8 cellular contexts compared by ENCODE assay signal in the genomic region with DNA sequence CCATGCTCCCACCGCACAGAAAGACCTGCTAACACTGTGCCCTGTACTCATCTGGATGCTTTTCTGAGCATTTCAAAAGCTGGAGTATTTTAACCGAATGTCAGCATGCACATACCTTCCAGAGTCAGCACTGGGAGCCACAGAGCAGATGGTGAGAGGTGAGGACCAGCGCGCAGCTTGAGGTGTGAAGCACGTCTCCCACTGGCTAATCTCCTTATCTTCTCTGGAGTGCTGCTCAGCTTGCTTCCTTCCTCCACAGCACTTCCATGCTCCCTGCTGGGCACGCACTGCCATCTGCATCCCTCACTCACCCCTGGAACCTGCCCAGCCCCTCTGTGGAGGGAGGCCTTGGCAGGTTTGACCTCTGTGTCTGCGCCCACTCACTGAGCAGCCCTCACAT. TPM values are rescaled to one million over a fixed set of nuclear protein-coding genes. Genes with fewer than 3 reads are reported as not detected.
DNase-seq lines count a peak whose midpoint lies in the region; ATAC-seq, FAIRE-seq and TF ChIP-seq lines count a peak whose summit lies in the region.

A gene (minus strand): TSS at position 186 of the 400 bp plus-strand sequence. CDS start 6,716 bp downstream, outside the sequence.

- no peak for DNase-seq in activated naive CD4-positive, alpha-beta T cell treated with anti-CD3 and anti-CD28 coated beads for 36 hours
- DNase-seq in activated naive CD4-positive, alpha-beta T cell treated with Interleukin-2 at 50 U/mL for 16 hours: no peak
- DNase-seq in astrocyte (ENCODE audit: low read depth) (no peak), upper lobe of right lung (no peak), GM12891 (ENCODE audit: insufficient read length, low spot score) (no peak), brain microvascular endothelial cell (no peak), HK-2 (ENCODE audit: unreplicated experiment) (no peak)

- no peak for TF ChIP-seq RAD21 in liver (IDR thresholded peaks at IDR 0.05)

- in situ Hi-C loops in brain microvascular endothelial cell (cut with HindIII; ENCODE audit: low pct_ligation_motif_present, low sequenced_read_pairs): no loop called here

- H3K4me2 ChIP-seq in astrocyte (ENCODE audit: low read length): no peak within 1 kb of the TSS

- no peak within 1 kb of the TSS for H3K4me3 Mint-ChIP-seq in activated naive CD4-positive, alpha-beta T cell treated with anti-CD3 and anti-CD28 coated beads for 36 hours
- H3K4me3 Mint-ChIP-seq in astrocyte (ENCODE audit: unreplicated experiment): no peak within 1 kb of the TSS

- H3K27me3 Mint-ChIP-seq in activated naive CD4-positive, alpha-beta T cell treated with anti-CD3 and anti-CD28 coated beads for 36 hours (ENCODE audit: low read depth): no peaks in the 10 kb centered on the region
- peaks cover 7% of the 10 kb centered on the region for H3K27me3 Mint-ChIP-seq in astrocyte (ENCODE audit: low read depth, unreplicated experiment)

- TF ChIP-seq POLR2A in GM12891 (IDR thresholded peaks at IDR 0.05; ENCODE audit: low read depth, low read length): no peak

- no peaks in the 10 kb centered on the region for H3K27me3 ChIP-seq in astrocyte (ENCODE audit: insufficient read depth, low read length)
- H3K27me3 ChIP-seq in liver (ENCODE audit: control insufficient read depth in 4 of 4, insufficient read depth in 4 of 4, low read length in 3 of 4): no peaks in the 10 kb centered on the region
- no peaks in the 10 kb centered on the region for H3K27me3 ChIP-seq in upper lobe of right lung
- no peaks in the 10 kb centered on the region for H3K27me3 ChIP-seq in brain microvascular endothelial cell (replicated peaks)

- H3K9me3 ChIP-seq in astrocyte (ENCODE audit: insufficient read depth, low read depth, low read length) (no peaks in the 10 kb centered on the region), liver (ENCODE audit: control insufficient read depth in 4 of 4, low read length in 3 of 4) (no peaks in the 10 kb centered on the region), upper lobe of right lung (no peaks in the 10 kb centered on the region)

- H3K36me3 ChIP-seq in astrocyte (ENCODE audit: insufficient read depth, low read length): no peaks in the 10 kb centered on the region
- peaks cover 0 to 9% (median 0%) of the 10 kb centered on the region in 4 donors for H3K36me3 ChIP-seq in liver (ENCODE audit: control insufficient read depth in 4 of 4, insufficient read depth in 3 of 4, low read depth in 1 of 4, low read length in 3 of 4)
- H3K36me3 ChIP-seq in upper lobe of right lung: peaks cover 3% of the 10 kb centered on the region
- no peaks in the 10 kb centered on the region for H3K36me3 ChIP-seq in brain microvascular endothelial cell (replicated peaks)

- H3K4me3 ChIP-seq in astrocyte (ENCODE audit: insufficient read depth, low read depth, low read length): no peak within 1 kb of the TSS
- H3K4me3 ChIP-seq in liver (ENCODE audit: low read depth in 1 of 3, low read length in 3 of 3): no peak within 1 kb of the TSS
- no peak within 1 kb of the TSS for H3K4me3 ChIP-seq in upper lobe of right lung
- no peak within 1 kb of the TSS for H3K4me3 ChIP-seq in brain microvascular endothelial cell (ENCODE audit: low read depth, low read length)

- H3K27ac Mint-ChIP-seq in activated naive CD4-positive, alpha-beta T cell treated with anti-CD3 and anti-CD28 coated beads for 36 hours: no peak within 1 kb of the TSS
- no peak within 1 kb of the TSS for H3K27ac Mint-ChIP-seq in astrocyte (ENCODE audit: unreplicated experiment)

- intact Hi-C loops in activated naive CD4-positive, alpha-beta T cell treated with anti-CD3 and anti-CD28 coated beads for 36 hours (cut with micrococcal nuclease): no loop called here
- intact Hi-C loops in upper lobe of right lung (cut with DNase I): no loop called here

- FAIRE-seq in astrocyte (lab: Jason Lieb, UNC): no peak
- FAIRE-seq in GM12891 (lab: Jason Lieb, UNC): no peak

- TF ChIP-seq CTCF in astrocyte (IDR thresholded peaks at IDR 0.05; ENCODE audit: insufficient read depth, low read depth, low read length) (no peak), liver (IDR thresholded peaks at IDR 0.05; ENCODE audit: low read depth, low read length, missing input control) (no peak), upper lobe of right lung (IDR thresholded peaks at IDR 0.05) (no peak), brain microvascular endothelial cell (IDR thresholded peaks at IDR 0.05; ENCODE audit: low read depth, low read length, missing control alignments) (no peak)

- WGBS in liver: 83% methylated on average over 7 of the region's 7 CpGs

- H3K9ac ChIP-seq in astrocyte (ENCODE audit: low read length) (no peak within 1 kb of the TSS), liver (ENCODE audit: low read depth in 1 of 2, low read length in 2 of 2) (no peak within 1 kb of the TSS)

- CTCF ChIA-PET in activated naive CD4-positive, alpha-beta T cell treated with anti-CD3 and anti-CD28 coated beads for 36 hours (lab: Charles Lee): interaction anchor here (0.6 to 2.1 kb wide), 2 partner anchors 17 to 156 kb away, joined by 3 to 7 read pairs; no protein-coding TSS in a partner anchor

- ATAC-seq in upper lobe of right lung: peak; percentile 47

- no peaks in the 10 kb centered on the region for H4K20me1 ChIP-seq in astrocyte (ENCODE audit: insufficient read depth, low read length)

- no peaks in the 10 kb centered on the region for H3K79me2 ChIP-seq in astrocyte (ENCODE audit: insufficient read depth, low read length)

- H2AFZ ChIP-seq in astrocyte (ENCODE audit: low read depth, low read length): no peak within 1 kb of the TSS

- no peaks in the 10 kb centered on the region for H3K4me1 Mint-ChIP-seq in activated naive CD4-positive, alpha-beta T cell treated with anti-CD3 and anti-CD28 coated beads for 36 hours (ENCODE audit: low read depth)
- H3K4me1 Mint-ChIP-seq in astrocyte (ENCODE audit: low read depth, unreplicated experiment): peaks cover 9% of the 10 kb centered on the region

- no peaks in the 10 kb centered on the region for H3K4me1 ChIP-seq in astrocyte (ENCODE audit: insufficient read depth, low read length)
- H3K4me1 ChIP-seq in liver (ENCODE audit: control insufficient read depth in 4 of 4, insufficient read depth in 4 of 4, low read length in 3 of 4): peaks cover 0 to 5% (median 0%) of the 10 kb centered on the region in 4 donors
- H3K4me1 ChIP-seq in upper lobe of right lung: no peaks in the 10 kb centered on the region

- no peaks in the 10 kb centered on the region for H3K36me3 Mint-ChIP-seq in activated naive CD4-positive, alpha-beta T cell treated with anti-CD3 and anti-CD28 coated beads for 36 hours (ENCODE audit: low read depth)
- H3K36me3 Mint-ChIP-seq in astrocyte (ENCODE audit: low read depth, unreplicated experiment): no peaks in the 10 kb centered on the region

- H3K27ac ChIP-seq in astrocyte (ENCODE audit: low read depth, low read length) (no peak within 1 kb of the TSS), liver (ENCODE audit: low read depth in 1 of 2, low read length in 2 of 2) (no peak within 1 kb of the TSS), upper lobe of right lung (no peak within 1 kb of the TSS), brain microvascular endothelial cell (no peak within 1 kb of the TSS)

- no peaks in the 10 kb centered on the region for H3K9me3 Mint-ChIP-seq in activated naive CD4-positive, alpha-beta T cell treated with anti-CD3 and anti-CD28 coated beads for 36 hours
- no peaks in the 10 kb centered on the region for H3K9me3 Mint-ChIP-seq in astrocyte (ENCODE audit: unreplicated experiment)

TF ChIP-seq in liver, 16 proteins besides CTCF, POLR2A, EP300 and RAD21:
- no peak for TF ChIP-seq SP1 (IDR thresholded peaks at IDR 0.05)
TF ChIP-seq in liver: peak in this region for 0.

TF ChIP-seq in GM12891, 5 proteins besides CTCF, POLR2A, EP300 and RAD21:
- TF ChIP-seq POLR2AphosphoS5 (IDR thresholded peaks at IDR 0.05; ENCODE audit: low read depth, low read length) (no peak), PAX5 (IDR thresholded peaks at IDR 0.05; ENCODE audit: insufficient read depth, low read length, severe bottlenecking) (no peak), TAF1 (IDR thresholded peaks at IDR 0.05; ENCODE audit: low read depth, low read length) (no peak), POU2F2 (IDR thresholded peaks at IDR 0.05; ENCODE audit: low read depth, low read length) (no peak), SPI1 (IDR thresholded peaks at IDR 0.05; ENCODE audit: low read depth, low read length) (no peak)

RNA-seq across cellular contexts. Expression of the gene that starts here (rescaled TPM):
- 10 to 100 TPM; 23.2 to 23.6 TPM for total RNA-seq in activated naive CD4-positive, alpha-beta T cell treated with anti-CD3 and anti-CD28 coated beads for 36 hours
- 25.6 and 27.6 TPM in 2 replicates for total RNA-seq in astrocyte
- 10 to 100 TPM; 14.1 to 19.2 TPM for total RNA-seq in liver
- 10 to 100 TPM; 13.7 to 17.4 TPM for polyA plus RNA-seq in liver
- total RNA-seq in upper lobe of right lung: 16.7 TPM
- polyA plus RNA-seq in GM12891 (2012; ENCODE audit: low read depth, missing spikeins): 6.4 TPM
